In genomic region chr2:127172306-127172705, GRCh38 we compare ENCODE assay signal across 19 cellular contexts. TPM values are rescaled to one million over a fixed set of nuclear protein-coding genes. Genes with fewer than 3 reads are reported as not detected.
"Had no signal": no experiment of that assay in that cellular context is flagged by ENCODE, and none has a peak within 500 bp of the region (broad histone marks: within the 10 kb centered on the region; RNA-seq: fewer than 3 reads in every experiment).

No MANE protein-coding gene starts in this region.

- DNase-seq: activated CD4-positive, alpha-beta memory T cell treated with anti-CD3 and anti-CD28 coated beads, Interleukin-2, amount 10 ng/mL, durations not matched to agents 7 days and 5 days; activated CD4-positive, alpha-beta T cell treated with anti-CD3 and anti-CD28 coated beads for 48 hours; activated gamma-delta T cell treated with Interleukin-2 at 50 U/mL for 16 hours; anterior cingulate cortex; caudate nucleus; effector memory CD8-positive, alpha-beta T cell; left cardiac atrium; mesendoderm; naive B cell; occipital lobe; stimulated activated CD4-positive, alpha-beta T cell treated with anti-CD3 and anti-CD28 coated beads, Interleukin-4, amount 100 ng/mL, for 4 hours; stimulated activated naive CD8-positive, alpha-beta T cell treated with anti-CD3 and anti-CD28 coated beads, Interleukin-15, Interleukin-2, amounts not matched to agents 100 U/mL and 50 U/mL, for 24 hours had no signal

- H3K27ac Mint-ChIP-seq: activated CD4-positive, alpha-beta memory T cell treated with anti-CD3 and anti-CD28 coated beads, Interleukin-2, amount 10 ng/mL, durations not matched to agents 7 days and 5 days; activated naive CD4-positive, alpha-beta T cell treated with anti-CD3 and anti-CD28 coated beads, Interleukin-2, amount 50 U/mL, for 24 hours; effector memory CD8-positive, alpha-beta T cell; naive B cell; T-helper 1 cell treated with Interleukin-12 subunit alpha and Interleukin-12 subunit beta and Interleukin-4 antibody, amounts not matched to agents 30 μg/mL and 1 μg/mL, for 36 hours had no signal

- H3K9me3 ChIP-seq: esophagus muscularis mucosa, gastroesophageal sphincter had no signal

- H3K27me3 ChIP-seq: esophagus muscularis mucosa, gastroesophageal sphincter had no signal

- H3K27me3 Mint-ChIP-seq: activated naive CD4-positive, alpha-beta T cell treated with anti-CD3 and anti-CD28 coated beads, Interleukin-2, amount 50 U/mL, for 24 hours; brain had no signal

- H3K4me1 Mint-ChIP-seq: activated CD4-positive, alpha-beta memory T cell treated with anti-CD3 and anti-CD28 coated beads, Interleukin-2, amount 10 ng/mL, durations not matched to agents 7 days and 5 days; activated naive CD4-positive, alpha-beta T cell treated with anti-CD3 and anti-CD28 coated beads, Interleukin-2, amount 50 U/mL, for 24 hours; naive B cell had no signal

- H3K9me3 Mint-ChIP-seq: activated CD4-positive, alpha-beta memory T cell treated with anti-CD3 and anti-CD28 coated beads, Interleukin-2, amount 10 ng/mL, durations not matched to agents 7 days and 5 days; activated naive CD4-positive, alpha-beta T cell treated with anti-CD3 and anti-CD28 coated beads, Interleukin-2, amount 50 U/mL, for 24 hours; effector memory CD8-positive, alpha-beta T cell; naive B cell; neural crest cell; T-helper 1 cell treated with Interleukin-12 subunit alpha and Interleukin-12 subunit beta and Interleukin-4 antibody, amounts not matched to agents 30 μg/mL and 1 μg/mL, for 36 hours had no signal

- ATAC-seq: effector memory CD8-positive, alpha-beta T cell; gastroesophageal sphincter; stimulated activated naive CD8-positive, alpha-beta T cell treated with anti-CD3 and anti-CD28 coated beads, Interleukin-15, Interleukin-2, amounts not matched to agents 100 U/mL and 50 U/mL, for 24 hours had no signal

- H3K36me3 Mint-ChIP-seq: activated naive CD4-positive, alpha-beta T cell treated with anti-CD3 and anti-CD28 coated beads, Interleukin-2, amount 50 U/mL, for 24 hours; brain; naive B cell had no signal

- H3K4me3 ChIP-seq: esophagus muscularis mucosa, gastroesophageal sphincter had no signal

- H3K36me3 ChIP-seq: esophagus muscularis mucosa, gastroesophageal sphincter had no signal

- H3K4me3 Mint-ChIP-seq: activated CD4-positive, alpha-beta memory T cell treated with anti-CD3 and anti-CD28 coated beads, Interleukin-2, amount 10 ng/mL, durations not matched to agents 7 days and 5 days; activated naive CD4-positive, alpha-beta T cell treated with anti-CD3 and anti-CD28 coated beads, Interleukin-2, amount 50 U/mL, for 24 hours; brain; effector memory CD8-positive, alpha-beta T cell; naive B cell; neural crest cell; T-helper 1 cell treated with Interleukin-12 subunit alpha and Interleukin-12 subunit beta and Interleukin-4 antibody, amounts not matched to agents 30 μg/mL and 1 μg/mL, for 36 hours had no signal

RNA-seq across cellular contexts. Expression of gene CYP27C1, which starts 47.8 kb away (rescaled TPM):
- total RNA-seq: activated CD4-positive, alpha-beta memory T cell treated with anti-CD3 and anti-CD28 coated beads, Interleukin-2, amount 10 ng/mL, durations not matched to agents 7 days and 5 days; dermis microvascular lymphatic vessel endothelial cell had no signal
